Comparison of ENCODE assay signal across 20 cellular contexts in genomic region chr5:142944140-142944539, GRCh38.
"Had no signal": no experiment of that assay in that cellular context is flagged by ENCODE, and none has a peak within 500 bp of the region (broad histone marks: within the 10 kb centered on the region; RNA-seq: fewer than 3 reads in every experiment).

No MANE protein-coding gene starts in this region.

- H3K27me3 Mint-ChIP-seq: activated CD4-positive, alpha-beta T cell treated with anti-CD3 and anti-CD28 coated beads, Interleukin-2, amount 10 ng/mL, durations not matched to agents 24 days and 14 days; activated CD8-positive, alpha-beta T cell treated with anti-CD3 and anti-CD28 coated beads for 36 hours; activated naive CD4-positive, alpha-beta T cell treated with anti-CD3 and anti-CD28 coated beads, Interleukin-2, amount 10 ng/mL, durations not matched to agents 7 days and 5 days; activated naive CD8-positive, alpha-beta T cell treated with anti-CD3 and anti-CD28 coated beads, Interleukin-2, amount 50 U/mL, for 24 hours; activated T-cell treated with anti-CD3 and anti-CD28 coated beads, Interleukin-2, amount 50 U/mL, for 24 hours had no signal

- H3K4me1 ChIP-seq: breast epithelium, lower lobe of right lung had no signal

- H3K4me2 ChIP-seq: hepatocyte had no signal

- H3K27ac ChIP-seq: breast epithelium, hepatocyte, lower lobe of right lung, tibial artery had no signal

- H3K9me3 ChIP-seq: breast epithelium, lower lobe of right lung, tibial artery had no signal

- H3K4me3 Mint-ChIP-seq: activated CD4-positive, alpha-beta T cell treated with anti-CD3 and anti-CD28 coated beads, Interleukin-2, amount 10 ng/mL, durations not matched to agents 24 days and 14 days; activated CD8-positive, alpha-beta T cell treated with anti-CD3 and anti-CD28 coated beads for 36 hours; activated naive CD4-positive, alpha-beta T cell treated with anti-CD3 and anti-CD28 coated beads, Interleukin-2, amount 10 ng/mL, durations not matched to agents 7 days and 5 days; activated naive CD8-positive, alpha-beta T cell treated with anti-CD3 and anti-CD28 coated beads, Interleukin-2, amount 50 U/mL, for 24 hours; activated T-cell treated with anti-CD3 and anti-CD28 coated beads, Interleukin-2, amount 50 U/mL, for 24 hours; nephron progenitor cell; T-helper 1 cell treated with Interleukin-12 subunit alpha and Interleukin-12 subunit beta and Interleukin-4 antibody, amounts not matched to agents 30 μg/mL and 1 μg/mL, for 36 hours had no signal

- H3K4me3 ChIP-seq: breast epithelium, hepatocyte, lower lobe of right lung, tibial artery had no signal

- H3K36me3 ChIP-seq: breast epithelium, lower lobe of right lung, tibial artery had no signal

- H3K9me3 Mint-ChIP-seq: activated CD4-positive, alpha-beta T cell treated with anti-CD3 and anti-CD28 coated beads, Interleukin-2, amount 10 ng/mL, durations not matched to agents 24 days and 14 days; activated CD8-positive, alpha-beta T cell treated with anti-CD3 and anti-CD28 coated beads for 36 hours; activated naive CD4-positive, alpha-beta T cell treated with anti-CD3 and anti-CD28 coated beads, Interleukin-2, amount 10 ng/mL, durations not matched to agents 7 days and 5 days; activated naive CD8-positive, alpha-beta T cell treated with anti-CD3 and anti-CD28 coated beads, Interleukin-2, amount 50 U/mL, for 24 hours; activated T-cell treated with anti-CD3 and anti-CD28 coated beads, Interleukin-2, amount 50 U/mL, for 24 hours; nephron progenitor cell; T-helper 1 cell treated with Interleukin-12 subunit alpha and Interleukin-12 subunit beta and Interleukin-4 antibody, amounts not matched to agents 30 μg/mL and 1 μg/mL, for 36 hours had no signal

- H3K27me3 ChIP-seq: breast epithelium, hepatocyte, tibial artery had no signal

- DNase-seq: activated CD4-positive, alpha-beta T cell treated with anti-CD3 and anti-CD28 coated beads, Interleukin-2, amount 10 ng/mL, durations not matched to agents 24 days and 14 days; activated CD8-positive, alpha-beta T cell treated with anti-CD3 and anti-CD28 coated beads for 36 hours; activated naive CD4-positive, alpha-beta T cell treated with anti-CD3 and anti-CD28 coated beads, Interleukin-2, amount 10 ng/mL, durations not matched to agents 7 days and 5 days; activated naive CD8-positive, alpha-beta T cell treated with anti-CD3 and anti-CD28 coated beads, Interleukin-2, amount 50 U/mL, for 24 hours; activated T-cell treated with anti-CD3 and anti-CD28 coated beads, Interleukin-2, amount 50 U/mL, for 24 hours; aorta; cerebellar nuclear complex; cortex of kidney; islet precursor cell; left colon; lower lobe of right lung; nephron progenitor cell; retina; stimulated activated CD4-positive, alpha-beta T cell treated with anti-CD3 and anti-CD28 coated beads, Interleukin-2, amount 100 ng/mL, for 24 hours; stimulated activated naive CD8-positive, alpha-beta T cell treated with anti-CD3 and anti-CD28 coated beads, Interleukin-15, Interleukin-2, amounts not matched to agents 100 U/mL and 50 U/mL, for 24 hours; substantia nigra; tibial artery had no signal

- H3K27ac Mint-ChIP-seq: activated CD4-positive, alpha-beta T cell treated with anti-CD3 and anti-CD28 coated beads, Interleukin-2, amount 10 ng/mL, durations not matched to agents 24 days and 14 days; activated CD8-positive, alpha-beta T cell treated with anti-CD3 and anti-CD28 coated beads for 36 hours; activated naive CD4-positive, alpha-beta T cell treated with anti-CD3 and anti-CD28 coated beads, Interleukin-2, amount 10 ng/mL, durations not matched to agents 7 days and 5 days; activated naive CD8-positive, alpha-beta T cell treated with anti-CD3 and anti-CD28 coated beads, Interleukin-2, amount 50 U/mL, for 24 hours; activated T-cell treated with anti-CD3 and anti-CD28 coated beads, Interleukin-2, amount 50 U/mL, for 24 hours; nephron progenitor cell; T-helper 1 cell treated with Interleukin-12 subunit alpha and Interleukin-12 subunit beta and Interleukin-4 antibody, amounts not matched to agents 30 μg/mL and 1 μg/mL, for 36 hours had no signal

- ATAC-seq: activated CD8-positive, alpha-beta T cell treated with anti-CD3 and anti-CD28 coated beads for 36 hours; activated naive CD8-positive, alpha-beta T cell treated with anti-CD3 and anti-CD28 coated beads, Interleukin-2, amount 50 U/mL, for 24 hours; left colon; lower lobe of right lung; stimulated activated naive CD8-positive, alpha-beta T cell treated with anti-CD3 and anti-CD28 coated beads, Interleukin-15, Interleukin-2, amounts not matched to agents 100 U/mL and 50 U/mL, for 24 hours had no signal

- H3K79me2 ChIP-seq: hepatocyte had no signal

- H3K4me1 Mint-ChIP-seq: nephron progenitor cell had no signal

- H2AFZ ChIP-seq: hepatocyte had no signal
